1 cellular context compared by ENCODE assay signal in the genomic region with DNA sequence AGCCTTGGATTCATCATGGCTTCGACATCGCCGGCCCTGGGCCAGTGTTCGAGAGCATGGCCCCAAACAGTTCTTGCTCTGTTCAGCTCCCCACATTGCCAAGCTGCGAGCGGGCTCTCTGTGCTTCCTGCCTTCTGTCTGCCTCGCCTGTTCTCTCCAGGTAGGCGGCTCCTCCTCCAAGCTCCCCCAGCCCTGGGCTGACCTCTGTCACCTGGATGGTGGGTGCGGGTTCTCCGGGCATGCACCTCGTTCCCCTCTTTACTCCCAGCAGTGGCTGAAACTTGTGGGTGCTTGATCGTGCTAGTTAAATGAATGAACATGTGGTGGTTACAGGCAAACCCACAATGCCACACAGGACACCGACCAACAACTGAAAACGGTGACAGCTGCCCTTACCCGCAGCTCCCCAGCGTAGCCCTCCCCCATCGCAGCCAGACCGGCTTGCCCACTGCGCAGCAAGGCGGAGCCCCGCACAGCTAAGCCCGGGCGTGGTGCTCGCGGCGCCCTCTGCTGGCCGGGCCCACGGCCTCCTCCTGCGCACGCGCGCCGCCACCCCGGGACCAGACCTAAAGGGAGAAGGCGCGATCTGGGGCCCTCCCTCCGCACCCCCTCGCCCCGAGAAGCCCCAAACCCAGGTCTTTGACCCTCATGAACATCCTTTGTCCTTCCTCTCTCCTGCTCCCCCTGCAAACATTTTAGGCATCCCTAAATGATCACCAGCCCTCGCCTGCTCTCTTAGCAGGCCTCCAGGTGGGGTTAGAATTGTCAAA.
A peak's percentile ranks its signal among the peaks of the same experiment; 100 is the strongest.
TF ChIP-seq lines count a peak whose summit lies in the region.

No MANE protein-coding gene starts in this region.

TF ChIP-seq in GM12878, 131 proteins besides CTCF, POLR2A, EP300 and RAD21 (continued from another document):
- TF ChIP-seq, protein P1, sequence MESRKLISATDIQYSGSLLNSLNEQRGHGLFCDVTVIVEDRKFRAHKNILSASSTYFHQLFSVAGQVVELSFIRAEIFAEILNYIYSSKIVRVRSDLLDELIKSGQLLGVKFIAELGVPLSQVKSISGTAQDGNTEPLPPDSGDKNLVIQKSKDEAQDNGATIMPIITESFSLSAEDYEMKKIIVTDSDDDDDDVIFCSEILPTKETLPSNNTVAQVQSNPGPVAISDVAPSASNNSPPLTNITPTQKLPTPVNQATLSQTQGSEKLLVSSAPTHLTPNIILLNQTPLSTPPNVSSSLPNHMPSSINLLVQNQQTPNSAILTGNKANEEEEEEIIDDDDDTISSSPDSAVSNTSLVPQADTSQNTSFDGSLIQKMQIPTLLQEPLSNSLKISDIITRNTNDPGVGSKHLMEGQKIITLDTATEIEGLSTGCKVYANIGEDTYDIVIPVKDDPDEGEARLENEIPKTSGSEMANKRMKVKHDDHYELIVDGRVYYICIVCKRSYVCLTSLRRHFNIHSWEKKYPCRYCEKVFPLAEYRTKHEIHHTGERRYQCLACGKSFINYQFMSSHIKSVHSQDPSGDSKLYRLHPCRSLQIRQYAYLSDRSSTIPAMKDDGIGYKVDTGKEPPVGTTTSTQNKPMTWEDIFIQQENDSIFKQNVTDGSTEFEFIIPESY (IDR thresholded peaks at IDR 0.05): no peak
- TF ChIP-seq, protein P2, sequence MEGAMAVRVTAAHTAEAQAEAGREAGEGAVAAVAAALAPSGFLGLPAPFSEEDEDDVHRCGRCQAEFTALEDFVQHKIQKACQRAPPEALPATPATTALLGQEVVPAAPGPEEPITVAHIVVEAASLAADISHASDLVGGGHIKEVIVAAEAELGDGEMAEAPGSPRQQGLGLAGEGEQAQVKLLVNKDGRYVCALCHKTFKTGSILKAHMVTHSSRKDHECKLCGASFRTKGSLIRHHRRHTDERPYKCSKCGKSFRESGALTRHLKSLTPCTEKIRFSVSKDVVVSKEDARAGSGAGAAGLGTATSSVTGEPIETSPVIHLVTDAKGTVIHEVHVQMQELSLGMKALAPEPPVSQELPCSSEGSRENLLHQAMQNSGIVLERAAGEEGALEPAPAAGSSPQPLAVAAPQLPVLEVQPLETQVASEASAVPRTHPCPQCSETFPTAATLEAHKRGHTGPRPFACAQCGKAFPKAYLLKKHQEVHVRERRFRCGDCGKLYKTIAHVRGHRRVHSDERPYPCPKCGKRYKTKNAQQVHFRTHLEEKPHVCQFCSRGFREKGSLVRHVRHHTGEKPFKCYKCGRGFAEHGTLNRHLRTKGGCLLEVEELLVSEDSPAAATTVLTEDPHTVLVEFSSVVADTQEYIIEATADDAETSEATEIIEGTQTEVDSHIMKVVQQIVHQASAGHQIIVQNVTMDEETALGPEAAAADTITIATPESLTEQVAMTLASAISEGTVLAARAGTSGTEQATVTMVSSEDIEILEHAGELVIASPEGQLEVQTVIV (IDR thresholded peaks at IDR 0.05; ENCODE audit: borderline replicate concordance, partially characterized antibody): no peak
- no peak for TF ChIP-seq FOS (IDR thresholded peaks at IDR 0.05; ENCODE audit: borderline replicate concordance, extremely low read depth, insufficient read length)
- TF ChIP-seq SMARCA5 (IDR thresholded peaks at IDR 0.05): peak; percentile 87
- TF ChIP-seq, protein P3, sequence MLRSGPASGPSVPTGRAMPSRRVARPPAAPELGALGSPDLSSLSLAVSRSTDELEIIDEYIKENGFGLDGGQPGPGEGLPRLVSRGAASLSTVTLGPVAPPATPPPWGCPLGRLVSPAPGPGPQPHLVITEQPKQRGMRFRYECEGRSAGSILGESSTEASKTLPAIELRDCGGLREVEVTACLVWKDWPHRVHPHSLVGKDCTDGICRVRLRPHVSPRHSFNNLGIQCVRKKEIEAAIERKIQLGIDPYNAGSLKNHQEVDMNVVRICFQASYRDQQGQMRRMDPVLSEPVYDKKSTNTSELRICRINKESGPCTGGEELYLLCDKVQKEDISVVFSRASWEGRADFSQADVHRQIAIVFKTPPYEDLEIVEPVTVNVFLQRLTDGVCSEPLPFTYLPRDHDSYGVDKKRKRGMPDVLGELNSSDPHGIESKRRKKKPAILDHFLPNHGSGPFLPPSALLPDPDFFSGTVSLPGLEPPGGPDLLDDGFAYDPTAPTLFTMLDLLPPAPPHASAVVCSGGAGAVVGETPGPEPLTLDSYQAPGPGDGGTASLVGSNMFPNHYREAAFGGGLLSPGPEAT (IDR thresholded peaks at IDR 0.05; ENCODE audit: low read depth): no peak
- TF ChIP-seq KAT2A (conservative IDR thresholded peaks at IDR 0.05; ENCODE audit: control insufficient read depth, low read depth, low read length): no peak
- TF ChIP-seq, protein P4, sequence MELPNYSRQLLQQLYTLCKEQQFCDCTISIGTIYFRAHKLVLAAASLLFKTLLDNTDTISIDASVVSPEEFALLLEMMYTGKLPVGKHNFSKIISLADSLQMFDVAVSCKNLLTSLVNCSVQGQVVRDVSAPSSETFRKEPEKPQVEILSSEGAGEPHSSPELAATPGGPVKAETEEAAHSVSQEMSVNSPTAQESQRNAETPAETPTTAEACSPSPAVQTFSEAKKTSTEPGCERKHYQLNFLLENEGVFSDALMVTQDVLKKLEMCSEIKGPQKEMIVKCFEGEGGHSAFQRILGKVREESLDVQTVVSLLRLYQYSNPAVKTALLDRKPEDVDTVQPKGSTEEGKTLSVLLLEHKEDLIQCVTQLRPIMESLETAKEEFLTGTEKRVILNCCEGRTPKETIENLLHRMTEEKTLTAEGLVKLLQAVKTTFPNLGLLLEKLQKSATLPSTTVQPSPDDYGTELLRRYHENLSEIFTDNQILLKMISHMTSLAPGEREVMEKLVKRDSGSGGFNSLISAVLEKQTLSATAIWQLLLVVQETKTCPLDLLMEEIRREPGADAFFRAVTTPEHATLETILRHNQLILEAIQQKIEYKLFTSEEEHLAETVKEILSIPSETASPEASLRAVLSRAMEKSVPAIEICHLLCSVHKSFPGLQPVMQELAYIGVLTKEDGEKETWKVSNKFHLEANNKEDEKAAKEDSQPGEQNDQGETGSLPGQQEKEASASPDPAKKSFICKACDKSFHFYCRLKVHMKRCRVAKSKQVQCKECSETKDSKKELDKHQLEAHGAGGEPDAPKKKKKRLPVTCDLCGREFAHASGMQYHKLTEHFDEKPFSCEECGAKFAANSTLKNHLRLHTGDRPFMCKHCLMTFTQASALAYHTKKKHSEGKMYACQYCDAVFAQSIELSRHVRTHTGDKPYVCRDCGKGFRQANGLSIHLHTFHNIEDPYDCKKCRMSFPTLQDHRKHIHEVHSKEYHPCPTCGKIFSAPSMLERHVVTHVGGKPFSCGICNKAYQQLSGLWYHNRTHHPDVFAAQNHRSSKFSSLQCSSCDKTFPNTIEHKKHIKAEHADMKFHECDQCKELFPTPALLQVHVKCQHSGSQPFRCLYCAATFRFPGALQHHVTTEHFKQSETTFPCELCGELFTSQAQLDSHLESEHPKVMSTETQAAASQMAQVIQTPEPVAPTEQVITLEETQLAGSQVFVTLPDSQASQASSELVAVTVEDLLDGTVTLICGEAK (IDR thresholded peaks at IDR 0.05; ENCODE audit: borderline replicate concordance): no peak
- 0 out of 2 replicates have a peak, but pooled peaks have one; percentile 25 for TF ChIP-seq SREBF1 (IDR thresholded peaks at IDR 0.05; ENCODE audit: low read length)
- no peak for TF ChIP-seq BRCA1 (IDR thresholded peaks at IDR 0.05; ENCODE audit: low read depth, low read length)
- TF ChIP-seq EED (IDR thresholded peaks at IDR 0.05; ENCODE audit: low read depth): no peak
- no peak for TF ChIP-seq GABPA (IDR thresholded peaks at IDR 0.05; ENCODE audit: low read depth)
- no peak for TF ChIP-seq POLR2AphosphoS5 (IDR thresholded peaks at IDR 0.05; ENCODE audit: low read length)
- no peak for TF ChIP-seq SP1 (IDR thresholded peaks at IDR 0.05; ENCODE audit: low read depth, low read length)
- TF ChIP-seq FOXM1 (IDR thresholded peaks at IDR 0.05; ENCODE audit: low read depth, low read length): no peak
- TF ChIP-seq EGR1 (IDR thresholded peaks at IDR 0.05; ENCODE audit: borderline replicate concordance in 1 of 2, low read depth in 2 of 2, low read length in 2 of 2): 0 out of 3 replicates have a peak, but pooled peaks of 1 of the 2 experiments have one; percentile 13
- TF ChIP-seq NFXL1 (IDR thresholded peaks at IDR 0.05; ENCODE audit: borderline replicate concordance): no peak
- peak; percentile 89 for TF ChIP-seq IKZF1 (conservative IDR thresholded peaks at IDR 0.05)
- no peak for TF ChIP-seq STAT3 (IDR thresholded peaks at IDR 0.05; ENCODE audit: low read depth, low read length)
- peak; percentile 73; the same call in 1 of the 2 replicates for TF ChIP-seq LARP7 (IDR thresholded peaks at IDR 0.05)
- TF ChIP-seq RELA (IDR thresholded peaks at IDR 0.05; ENCODE audit: borderline replicate concordance, partially characterized antibody): no peak
- TF ChIP-seq, protein P5, sequence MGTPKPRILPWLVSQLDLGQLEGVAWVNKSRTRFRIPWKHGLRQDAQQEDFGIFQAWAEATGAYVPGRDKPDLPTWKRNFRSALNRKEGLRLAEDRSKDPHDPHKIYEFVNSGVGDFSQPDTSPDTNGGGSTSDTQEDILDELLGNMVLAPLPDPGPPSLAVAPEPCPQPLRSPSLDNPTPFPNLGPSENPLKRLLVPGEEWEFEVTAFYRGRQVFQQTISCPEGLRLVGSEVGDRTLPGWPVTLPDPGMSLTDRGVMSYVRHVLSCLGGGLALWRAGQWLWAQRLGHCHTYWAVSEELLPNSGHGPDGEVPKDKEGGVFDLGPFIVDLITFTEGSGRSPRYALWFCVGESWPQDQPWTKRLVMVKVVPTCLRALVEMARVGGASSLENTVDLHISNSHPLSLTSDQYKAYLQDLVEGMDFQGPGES (IDR thresholded peaks at IDR 0.05): 0 out of 2 replicates have a peak, but pooled peaks have one; percentile 2
- no peak for TF ChIP-seq ETV6 (conservative IDR thresholded peaks at IDR 0.05 in 1 of 2, IDR thresholded peaks at IDR 0.05 in 1 of 2; ENCODE audit: borderline replicate concordance in 1 of 2, low read depth in 1 of 2)
- TF ChIP-seq, protein P6, sequence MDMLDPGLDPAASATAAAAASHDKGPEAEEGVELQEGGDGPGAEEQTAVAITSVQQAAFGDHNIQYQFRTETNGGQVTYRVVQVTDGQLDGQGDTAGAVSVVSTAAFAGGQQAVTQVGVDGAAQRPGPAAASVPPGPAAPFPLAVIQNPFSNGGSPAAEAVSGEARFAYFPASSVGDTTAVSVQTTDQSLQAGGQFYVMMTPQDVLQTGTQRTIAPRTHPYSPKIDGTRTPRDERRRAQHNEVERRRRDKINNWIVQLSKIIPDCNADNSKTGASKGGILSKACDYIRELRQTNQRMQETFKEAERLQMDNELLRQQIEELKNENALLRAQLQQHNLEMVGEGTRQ (IDR thresholded peaks at IDR 0.05; ENCODE audit: borderline replicate concordance, low read depth, low read length): no peak
- TF ChIP-seq ZNF217 (IDR thresholded peaks at IDR 0.05): no peak
- TF ChIP-seq MEF2B (IDR thresholded peaks at IDR 0.05; ENCODE audit: partially characterized antibody, poor library complexity, severe bottlenecking): peak; percentile 30
- no peak for TF ChIP-seq IRF4 (IDR thresholded peaks at IDR 0.05; ENCODE audit: low read depth, low read length)
- no peak for TF ChIP-seq JUND (IDR thresholded peaks at IDR 0.05; ENCODE audit: low read depth, low read length)
- TF ChIP-seq MXI1 (IDR thresholded peaks at IDR 0.05; ENCODE audit: low read depth, low read length): peak; percentile 3; the same call in 1 of the 2 replicates
